ENCODE assay signal across 18 cellular contexts in the genomic region with DNA sequence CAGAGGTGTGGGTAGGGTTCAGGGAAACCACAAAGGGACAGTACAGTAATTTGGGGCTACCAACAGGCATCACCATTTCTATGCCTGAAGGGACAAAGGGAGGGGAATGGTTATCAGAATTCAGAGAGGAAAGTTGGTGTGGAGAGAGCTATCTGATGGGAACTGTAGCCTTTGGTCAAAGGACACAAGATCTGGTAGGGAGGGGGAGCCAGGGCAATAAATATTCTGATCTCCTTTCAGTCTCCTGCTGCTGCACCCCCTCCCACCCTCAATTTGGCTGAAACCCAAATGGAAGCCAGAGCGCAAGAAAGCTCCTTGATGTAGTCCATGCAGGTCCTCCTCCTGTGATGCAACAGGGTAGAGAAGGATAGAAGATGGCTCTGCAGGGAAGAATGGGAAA. TPM values are rescaled to one million over a fixed set of nuclear protein-coding genes. Genes with fewer than 3 reads are reported as not detected.
DNase-seq lines count a peak whose midpoint lies in the region; ATAC-seq and TF ChIP-seq lines count a peak whose summit lies in the region.
"Had no signal": no experiment of that assay in that cellular context is flagged by ENCODE, and none has a peak within 500 bp of the region (broad histone marks: within the 10 kb centered on the region; RNA-seq: fewer than 3 reads in every experiment).

No MANE protein-coding gene starts in this region.

- no peaks in the 10 kb centered on the region for H3K27me3 ChIP-seq in PC-3 (ENCODE audit: low read length)
- H3K27me3 ChIP-seq: MG63 had no signal

- no peaks in the 10 kb centered on the region for H3K9me3 Mint-ChIP-seq in activated CD8-positive, alpha-beta T cell treated with anti-CD3 and anti-CD28 coated beads for 36 hours
- H3K9me3 Mint-ChIP-seq in activated CD8-positive, alpha-beta T cell treated with anti-CD3 and anti-CD28 coated beads, Interleukin-2, amount 10 ng/mL, durations not matched to agents 7 days and 5 days (ENCODE audit: insufficient read depth), result no peaks in the 10 kb centered on the region
- no peaks in the 10 kb centered on the region for H3K9me3 Mint-ChIP-seq in activated naive CD8-positive, alpha-beta T cell treated with anti-CD3 and anti-CD28 coated beads for 36 hours
- H3K9me3 Mint-ChIP-seq in memory B cell, result peaks cover 2% of the 10 kb centered on the region
- no peaks in the 10 kb centered on the region for H3K9me3 Mint-ChIP-seq in MCF 10A (ENCODE audit: unreplicated experiment)
- H3K9me3 Mint-ChIP-seq: CD8-positive, alpha-beta T cell had no signal

- H3K27ac Mint-ChIP-seq in activated CD8-positive, alpha-beta T cell treated with anti-CD3 and anti-CD28 coated beads for 36 hours, result peak overlapping the region; percentile 18
- no peak overlapping the region for H3K27ac Mint-ChIP-seq in activated CD8-positive, alpha-beta T cell treated with anti-CD3 and anti-CD28 coated beads, Interleukin-2, amount 10 ng/mL, durations not matched to agents 7 days and 5 days
- H3K27ac Mint-ChIP-seq in activated naive CD8-positive, alpha-beta T cell treated with anti-CD3 and anti-CD28 coated beads for 36 hours, result peak overlapping the region; percentile 65
- H3K27ac Mint-ChIP-seq in memory B cell (peak overlapping the region; percentile 62), MCF 10A (ENCODE audit: low read depth, unreplicated experiment) (no peak overlapping the region)
- H3K27ac Mint-ChIP-seq: B cell had no signal

- H3K36me3 ChIP-seq in PC-3 (ENCODE audit: low read depth, low read length), result peaks cover 81% of the 10 kb centered on the region

- no peak overlapping the region for H2AFZ ChIP-seq in PC-3 (ENCODE audit: low read length)

- peaks cover 80% of the 10 kb centered on the region for H3K36me3 Mint-ChIP-seq in activated CD8-positive, alpha-beta T cell treated with anti-CD3 and anti-CD28 coated beads for 36 hours (ENCODE audit: low read depth)
- peaks cover 80% of the 10 kb centered on the region for H3K36me3 Mint-ChIP-seq in activated CD8-positive, alpha-beta T cell treated with anti-CD3 and anti-CD28 coated beads, Interleukin-2, amount 10 ng/mL, durations not matched to agents 7 days and 5 days (ENCODE audit: low read depth)
- H3K36me3 Mint-ChIP-seq in activated naive CD8-positive, alpha-beta T cell treated with anti-CD3 and anti-CD28 coated beads for 36 hours, result peaks cover 58% of the 10 kb centered on the region
- H3K36me3 Mint-ChIP-seq in memory B cell (peaks cover 41% of the 10 kb centered on the region), MCF 10A (ENCODE audit: insufficient read depth, unreplicated experiment) (peaks cover 81% of the 10 kb centered on the region)

- H3F3A ChIP-seq in PC-3 (ENCODE audit: low read length, unreplicated experiment), result peaks cover 16% of the 10 kb centered on the region

- no peak for DNase-seq in activated CD8-positive, alpha-beta T cell treated with anti-CD3 and anti-CD28 coated beads for 36 hours
- no peak for DNase-seq in activated CD8-positive, alpha-beta T cell treated with anti-CD3 and anti-CD28 coated beads, Interleukin-2, amount 10 ng/mL, durations not matched to agents 7 days and 5 days
- DNase-seq in PC-3, result no peak
- no peak for DNase-seq in activated naive CD8-positive, alpha-beta T cell treated with anti-CD3 and anti-CD28 coated beads for 36 hours
- DNase-seq in memory B cell (ENCODE audit: low spot score in 2 of 2), result no peak
- DNase-seq in MCF 10A (ENCODE audit: unreplicated experiment), result no peak
- DNase-seq in HUDEP-2 (lab: John Stamatoyannopoulos, UW; ENCODE audit: unreplicated experiment in 76 of 76), result no peak
- DNase-seq: CD8-positive, alpha-beta T cell; GOT3; MG63; NCI-H1092 treated with DMSO at 0.1 percent for 48 hours; NCI-H1694; NCI-H345; NCI-H526 treated with DMSO at 0.1 percent for 48 hours had no signal

- H3K4me3 Mint-ChIP-seq in activated CD8-positive, alpha-beta T cell treated with anti-CD3 and anti-CD28 coated beads for 36 hours, result no peak overlapping the region
- no peak overlapping the region for H3K4me3 Mint-ChIP-seq in activated CD8-positive, alpha-beta T cell treated with anti-CD3 and anti-CD28 coated beads, Interleukin-2, amount 10 ng/mL, durations not matched to agents 7 days and 5 days
- H3K4me3 Mint-ChIP-seq in activated naive CD8-positive, alpha-beta T cell treated with anti-CD3 and anti-CD28 coated beads for 36 hours, result no peak overlapping the region
- H3K4me3 Mint-ChIP-seq in memory B cell, result no peak overlapping the region
- H3K4me3 Mint-ChIP-seq in MCF 10A (ENCODE audit: unreplicated experiment), result no peak overlapping the region
- H3K4me3 Mint-ChIP-seq: B cell; CD8-positive, alpha-beta T cell had no signal

- CTCF ChIA-PET in activated CD8-positive, alpha-beta T cell treated with anti-CD3 and anti-CD28 coated beads for 36 hours (lab: Charles Lee), result no interaction called here
- CTCF ChIA-PET in activated CD8-positive, alpha-beta T cell treated with anti-CD3 and anti-CD28 coated beads, Interleukin-2, amount 10 ng/mL, durations not matched to agents 7 days and 5 days (lab: Charles Lee), result no interaction called here
- CTCF ChIA-PET in PC-3 (lab: Charles Lee) (no interaction called here), MCF 10A (lab: Yijun Ruan, JAX) (interaction anchor here (0.6 to 1.9 kb wide), 2 partner anchors 16 to 32 kb away, joined by 4 to 7 read pairs; no protein-coding TSS in a partner anchor)

- H3K79me2 ChIP-seq in PC-3 (ENCODE audit: low read length), result peaks cover 79% of the 10 kb centered on the region

- H3K27me3 Mint-ChIP-seq in activated CD8-positive, alpha-beta T cell treated with anti-CD3 and anti-CD28 coated beads for 36 hours, result no peaks in the 10 kb centered on the region
- H3K27me3 Mint-ChIP-seq in activated CD8-positive, alpha-beta T cell treated with anti-CD3 and anti-CD28 coated beads, Interleukin-2, amount 10 ng/mL, durations not matched to agents 7 days and 5 days (ENCODE audit: low read depth), result no peaks in the 10 kb centered on the region
- H3K27me3 Mint-ChIP-seq in activated naive CD8-positive, alpha-beta T cell treated with anti-CD3 and anti-CD28 coated beads for 36 hours, result no peaks in the 10 kb centered on the region
- H3K27me3 Mint-ChIP-seq in memory B cell, result no peaks in the 10 kb centered on the region
- no peaks in the 10 kb centered on the region for H3K27me3 Mint-ChIP-seq in MCF 10A (ENCODE audit: insufficient read depth, unreplicated experiment)
- H3K27me3 Mint-ChIP-seq: B cell had no signal

- no peak for TF ChIP-seq CTCF in activated CD8-positive, alpha-beta T cell treated with anti-CD3 and anti-CD28 coated beads for 36 hours (IDR thresholded peaks at IDR 0.05)
- TF ChIP-seq CTCF in PC-3 (conservative IDR thresholded peaks at IDR 0.05; ENCODE audit: low read depth, low read length) (no peak), MCF 10A (IDR thresholded peaks at IDR 0.05; ENCODE audit: unreplicated experiment) (no peak)

- H3K9me2 ChIP-seq in PC-3 (replicated peaks; ENCODE audit: low read length), result no peaks in the 10 kb centered on the region

- ATAC-seq in activated CD8-positive, alpha-beta T cell treated with anti-CD3 and anti-CD28 coated beads for 36 hours, result no peak
- ATAC-seq in activated CD8-positive, alpha-beta T cell treated with anti-CD3 and anti-CD28 coated beads, Interleukin-2, amount 10 ng/mL, durations not matched to agents 7 days and 5 days, result no peak
- no peak for ATAC-seq in PC-3
- no peak for ATAC-seq in memory B cell (ENCODE audit: low read depth)
- ATAC-seq in HG02798 (IDR thresholded peaks at IDR 0.05; ENCODE audit: poor library complexity, unreplicated experiment), result no peak
- ATAC-seq: CD8-positive, alpha-beta T cell had no signal

- H3K9ac ChIP-seq in PC-3 (ENCODE audit: low read length), result no peak overlapping the region
- H3K9ac ChIP-seq: KMS-11 had no signal

- BruUV-seq in PC-3 (replicated peaks; lab: Mats Ljungman, UMichigan) (TSS peak; percentile 4), MCF 10A (replicated peaks; lab: Mats Ljungman, UMichigan) (no TSS peak)

- no peaks in the 10 kb centered on the region for H3K9me3 ChIP-seq in PC-3 (ENCODE audit: low read length)
- H3K9me3 ChIP-seq: MG63 had no signal

- H3K4me2 ChIP-seq in PC-3 (ENCODE audit: low read length), result no peak overlapping the region
- H3K4me2 ChIP-seq: KMS-11 had no signal

- H3K27ac ChIP-seq in PC-3 (ENCODE audit: low read length), result no peak overlapping the region
- H3K27ac ChIP-seq: KMS-11, RWPE1 had no signal

- peaks cover 73% of the 10 kb centered on the region for H3K4me1 Mint-ChIP-seq in activated CD8-positive, alpha-beta T cell treated with anti-CD3 and anti-CD28 coated beads for 36 hours (ENCODE audit: low read depth)
- H3K4me1 Mint-ChIP-seq in activated CD8-positive, alpha-beta T cell treated with anti-CD3 and anti-CD28 coated beads, Interleukin-2, amount 10 ng/mL, durations not matched to agents 7 days and 5 days (ENCODE audit: low read depth), result peaks cover 66% of the 10 kb centered on the region
- H3K4me1 Mint-ChIP-seq in activated naive CD8-positive, alpha-beta T cell treated with anti-CD3 and anti-CD28 coated beads for 36 hours, result peaks cover 45% of the 10 kb centered on the region
- H3K4me1 Mint-ChIP-seq in memory B cell, result peaks cover 16% of the 10 kb centered on the region
- H3K4me1 Mint-ChIP-seq in MCF 10A (ENCODE audit: insufficient read depth, unreplicated experiment), result no peaks in the 10 kb centered on the region

- peaks cover 21% of the 10 kb centered on the region for H3K4me1 ChIP-seq in PC-3 (ENCODE audit: insufficient read depth, low read length)

- no peak overlapping the region for H3K4me3 ChIP-seq in PC-3 (ENCODE audit: low read length)
- H3K4me3 ChIP-seq: MG63 had no signal

- POLR2A ChIA-PET in activated CD8-positive, alpha-beta T cell treated with anti-CD3 and anti-CD28 coated beads for 36 hours (lab: Charles Lee), result interaction anchor here (4.0 to 5.7 kb wide), 2 partner anchors 10 to 14 kb away, joined by 22 to 29 read pairs; partner anchors contain the start of gene PGK1
- POLR2A ChIA-PET in activated CD8-positive, alpha-beta T cell treated with anti-CD3 and anti-CD28 coated beads, Interleukin-2, amount 10 ng/mL, durations not matched to agents 7 days and 5 days (lab: Charles Lee), result no interaction called here
- POLR2A ChIA-PET in PC-3 (lab: Charles Lee; ENCODE audit: unreplicated experiment), result no interaction called here
- POLR2A ChIA-PET in MCF 10A (lab: Yijun Ruan, JAX), result no interaction called here

- intact Hi-C loops in activated CD8-positive, alpha-beta T cell treated with anti-CD3 and anti-CD28 coated beads for 36 hours (cut with micrococcal nuclease), result no loop called here
- intact Hi-C loops in PC-3 (cut with micrococcal nuclease) (no loop called here), MCF 10A (cut with micrococcal nuclease) (no loop called here)

- H4K20me1 ChIP-seq in PC-3 (ENCODE audit: low read length), result peaks cover 81% of the 10 kb centered on the region

RNA-seq across cellular contexts. Expression of gene PGK1, which starts 14.6 kb away (rescaled TPM):
- total RNA-seq in activated CD8-positive, alpha-beta T cell treated with anti-CD3 and anti-CD28 coated beads for 36 hours, result 1,000 to 10,000 TPM; 1,745 to 1,759 TPM
- total RNA-seq in activated CD8-positive, alpha-beta T cell treated with anti-CD3 and anti-CD28 coated beads, Interleukin-2, amount 10 ng/mL, durations not matched to agents 7 days and 5 days, result 1,000 to 10,000 TPM; 1,137 to 1,152 TPM
- 663 and 668 TPM in 2 replicates for total RNA-seq in PC-3 (2014; rRNA removed)
- total RNA-seq in activated naive CD8-positive, alpha-beta T cell treated with anti-CD3 and anti-CD28 coated beads for 36 hours, result 1,000 to 10,000 TPM; 1,246 to 1,264 TPM
- 279 and 310 TPM in 2 replicates for total RNA-seq in MCF 10A (2022)

RNA-seq across cellular contexts. Expression of gene TAF9B, which starts 20.8 kb away (rescaled TPM):
- total RNA-seq in activated CD8-positive, alpha-beta T cell treated with anti-CD3 and anti-CD28 coated beads for 36 hours, result 10 to 100 TPM; 11.3 to 13.4 TPM
- 10 to 100 TPM; 16.6 to 19.0 TPM for total RNA-seq in activated CD8-positive, alpha-beta T cell treated with anti-CD3 and anti-CD28 coated beads, Interleukin-2, amount 10 ng/mL, durations not matched to agents 7 days and 5 days
- total RNA-seq in PC-3 (2014; rRNA removed) (19.5 and 26.1 TPM in 2 replicates), MCF 10A (2022) (11.8 and 14.1 TPM in 2 replicates)
- total RNA-seq in activated naive CD8-positive, alpha-beta T cell treated with anti-CD3 and anti-CD28 coated beads for 36 hours, result 10 to 100 TPM; 19.6 to 20.9 TPM

Comparison
In these comparisons a context has a peak if more than half of its experiments do, and no peak if none do; other contexts are left out.
1. H3K27ac Mint-ChIP-seq: peak in activated CD8-positive, alpha-beta T cell treated with anti-CD3 and anti-CD28 coated beads for 36 hours (single experiment), activated naive CD8-positive, alpha-beta T cell treated with anti-CD3 and anti-CD28 coated beads for 36 hours (single experiment) and memory B cell (single experiment); none in activated CD8-positive, alpha-beta T cell treated with anti-CD3 and anti-CD28 coated beads, Interleukin-2, amount 10 ng/mL, durations not matched to agents 7 days and 5 days (single experiment) and MCF 10A (single experiment).